ENCODE assay signal across 11 cellular contexts in genomic region chrX:55159556-55159955, GRCh38.
A peak's percentile ranks its signal among the peaks of the same experiment; 100 is the strongest.
DNase-seq lines count a peak whose midpoint lies in the region; ATAC-seq and TF ChIP-seq lines count a peak whose summit lies in the region.
"Had no signal": no experiment of that assay in that cellular context is flagged by ENCODE, and none has a peak within 500 bp of the region (broad histone marks: within the 10 kb centered on the region; RNA-seq: fewer than 3 reads in every experiment).

No MANE protein-coding gene starts in this region.

- TF ChIP-seq CTCF in CD4-positive, alpha-beta T cell (IDR thresholded peaks at IDR 0.05), result no peak
- TF ChIP-seq CTCF in GM23338 (conservative IDR thresholded peaks at IDR 0.05; ENCODE audit: low read depth in 2 of 2) (no peak), lower lobe of right lung (IDR thresholded peaks at IDR 0.05) (no peak), GM20000 (IDR thresholded peaks at IDR 0.05; ENCODE audit: extremely low read depth, missing control alignments) (no peak)

- H3K27me3 Mint-ChIP-seq in CD4-positive, alpha-beta T cell, result no peaks in the 10 kb centered on the region
- no peaks in the 10 kb centered on the region for H3K27me3 Mint-ChIP-seq in GM23338 (ENCODE audit: insufficient read depth, low read depth, poor library complexity)
- H3K27me3 Mint-ChIP-seq in T-helper 2 cell treated with Interferon-gamma antibody and Interleukin-4, amounts not matched to agents 5 μg/mL and 100 μg/mL, for 36 hours (ENCODE audit: low read depth), result peaks cover 5% of the 10 kb centered on the region

- H3K4me3 Mint-ChIP-seq in CD4-positive, alpha-beta T cell, result peak overlapping the region; percentile 90
- H3K4me3 Mint-ChIP-seq in GM23338, result no peak overlapping the region
- peak overlapping the region; percentile 84 for H3K4me3 Mint-ChIP-seq in T-helper 2 cell treated with Interferon-gamma antibody and Interleukin-4, amounts not matched to agents 5 μg/mL and 100 μg/mL, for 36 hours

- no peak for ATAC-seq in CD4-positive, alpha-beta T cell (ENCODE audit: poor library complexity)
- no peak for ATAC-seq in GM23338
- no peak for ATAC-seq in lower lobe of right lung
- ATAC-seq in HG02981 (IDR thresholded peaks at IDR 0.05; ENCODE audit: unreplicated experiment), result no peak

- H3K27ac Mint-ChIP-seq in CD4-positive, alpha-beta T cell, result peak overlapping the region; percentile 88
- H3K27ac Mint-ChIP-seq in GM23338, result no peak overlapping the region
- peak overlapping the region; percentile 26 for H3K27ac Mint-ChIP-seq in T-helper 2 cell treated with Interferon-gamma antibody and Interleukin-4, amounts not matched to agents 5 μg/mL and 100 μg/mL, for 36 hours

- H3K27me3 ChIP-seq in CD4-positive, alpha-beta T cell (ENCODE audit: control insufficient read depth, insufficient read depth, low read length), result no peaks in the 10 kb centered on the region
- H3K27me3 ChIP-seq in GM23338 (ENCODE audit: insufficient read depth) (no peaks in the 10 kb centered on the region), lower lobe of right lung (ENCODE audit: low read depth) (no peaks in the 10 kb centered on the region)

- intact Hi-C loops in CD4-positive, alpha-beta T cell (cut with DNase I, micrococcal nuclease), result loop anchor here in 1 of 2 experiments (1.0 kb wide), 1 partner anchor 268 kb away; no protein-coding TSS in a partner anchor
- intact Hi-C loops in lower lobe of right lung (cut with DNase I), result no loop called here

- H2AFZ ChIP-seq in GM23338, result no peak overlapping the region

- peaks cover 17% of the 10 kb centered on the region for H3K4me1 Mint-ChIP-seq in CD4-positive, alpha-beta T cell (ENCODE audit: low read depth)
- H3K4me1 Mint-ChIP-seq in GM23338, result peaks cover 5% of the 10 kb centered on the region; the same call in 1 of the 3 replicates
- H3K4me1 Mint-ChIP-seq in T-helper 2 cell treated with Interferon-gamma antibody and Interleukin-4, amounts not matched to agents 5 μg/mL and 100 μg/mL, for 36 hours (ENCODE audit: low read depth), result peaks cover 13% of the 10 kb centered on the region

- no peaks in the 10 kb centered on the region for H3K9me2 ChIP-seq in GM23338 (ENCODE audit: insufficient read depth)

- POLR2A ChIA-PET in CD4-positive, alpha-beta T cell (lab: Charles Lee), result interaction anchor here (2.4 kb wide), 1 partner anchor 293 kb away, joined by 6 read pairs; the partner anchor contains the start of gene MAGEH1

- no peaks in the 10 kb centered on the region for H4K20me1 ChIP-seq in GM23338 (replicated peaks; ENCODE audit: insufficient read depth)

- no peaks in the 10 kb centered on the region for H3K9me3 ChIP-seq in CD4-positive, alpha-beta T cell (ENCODE audit: control insufficient read depth, low read length)
- H3K9me3 ChIP-seq in lower lobe of right lung, result no peaks in the 10 kb centered on the region

- CTCF ChIA-PET in CD4-positive, alpha-beta T cell (lab: Charles Lee), result interaction anchor here (1.1 kb wide), 1 partner anchor 25 kb away, joined by 3 read pairs; no protein-coding TSS in a partner anchor

- no peak overlapping the region for H3K27ac ChIP-seq in CD4-positive, alpha-beta T cell (ENCODE audit: low read depth, low read length)
- H3K27ac ChIP-seq in GM23338 (ENCODE audit: low read depth), result no peak overlapping the region
- peak overlapping the region; percentile 90 for H3K27ac ChIP-seq in lower lobe of right lung
- H3K27ac ChIP-seq: epithelial cell of prostate had no signal

- peak overlapping the region; percentile 83; the same call in 1 of the 2 replicates for H3K4me2 ChIP-seq in GM23338

- no peaks in the 10 kb centered on the region for H3K9me3 Mint-ChIP-seq in CD4-positive, alpha-beta T cell
- peaks cover 4% of the 10 kb centered on the region for H3K9me3 Mint-ChIP-seq in GM23338
- no peaks in the 10 kb centered on the region for H3K9me3 Mint-ChIP-seq in T-helper 2 cell treated with Interferon-gamma antibody and Interleukin-4, amounts not matched to agents 5 μg/mL and 100 μg/mL, for 36 hours

- no peak for DNase-seq in CD4-positive, alpha-beta T cell
- DNase-seq in GM23338 (ENCODE audit: low spot score), result no peak
- no peak for DNase-seq in T-helper 2 cell treated with Interferon-gamma antibody and Interleukin-4, amounts not matched to agents 5 μg/mL and 100 μg/mL, for 36 hours (ENCODE audit: low spot score)
- no peak for DNase-seq in lower lobe of right lung
- no peak for DNase-seq in medulla oblongata (ENCODE audit: extremely low spot score)
- DNase-seq in CD1c-positive myeloid dendritic cell (ENCODE audit: extremely low spot score), result no peak
- DNase-seq in GM20000 (ENCODE audit: low spot score), result no peak
- DNase-seq: NCI-H1105, NCI-H526 treated with DMSO at 0.1 percent for 48 hours had no signal

- no peaks in the 10 kb centered on the region for H3K79me2 ChIP-seq in GM23338 (replicated peaks; ENCODE audit: insufficient read depth)

- no peaks in the 10 kb centered on the region for H3F3A ChIP-seq in GM23338 (replicated peaks; ENCODE audit: low read depth)

- H3K4me3 ChIP-seq in GM23338 (peak overlapping the region; percentile 73; the same call in 1 of the 2 replicates), lower lobe of right lung (no peak overlapping the region)

- H3K36me3 ChIP-seq in GM23338 (ENCODE audit: insufficient read depth) (no peaks in the 10 kb centered on the region), lower lobe of right lung (no peaks in the 10 kb centered on the region)

- H3K4me1 ChIP-seq in GM23338 (ENCODE audit: insufficient read depth) (peaks cover 4% of the 10 kb centered on the region; the same call in 1 of the 2 replicates), lower lobe of right lung (no peaks in the 10 kb centered on the region)

- peaks cover 19% of the 10 kb centered on the region for H3K36me3 Mint-ChIP-seq in CD4-positive, alpha-beta T cell (ENCODE audit: low read depth)
- H3K36me3 Mint-ChIP-seq in GM23338 (ENCODE audit: low read depth), result no peaks in the 10 kb centered on the region; the same call in 2 of the 3 replicates
- H3K36me3 Mint-ChIP-seq in T-helper 2 cell treated with Interferon-gamma antibody and Interleukin-4, amounts not matched to agents 5 μg/mL and 100 μg/mL, for 36 hours (ENCODE audit: low read depth), result peaks cover 3% of the 10 kb centered on the region

TF ChIP-seq in GM23338, 12 proteins besides CTCF, POLR2A, EP300 and RAD21 (continues in another document):
- TF ChIP-seq ZNF114 (CRISPR knock-in tag; IDR thresholded peaks at IDR 0.05) (no peak), STAT1 (IDR thresholded peaks at IDR 0.05; ENCODE audit: unreplicated experiment) (no peak), ZNF462 (CRISPR knock-in tag; IDR thresholded peaks at IDR 0.05) (no peak), NANOG (IDR thresholded peaks at IDR 0.05; ENCODE audit: borderline replicate concordance) (no peak), CREB1 (CRISPR knock-in tag; IDR thresholded peaks at IDR 0.05; ENCODE audit: low read depth) (no peak)
